Comparison of ENCODE assay signal across 23 cellular contexts in genomic region chr10:43983856-43984271, GRCh38.
"Had no signal": no experiment of that assay in that cellular context is flagged by ENCODE, and none has a peak within 500 bp of the region (broad histone marks: within the 10 kb centered on the region; RNA-seq: fewer than 3 reads in every experiment).

No MANE protein-coding gene starts in this region.

- H3K4me2 ChIP-seq: KMS-11, SK-N-SH had no signal

- H3K9me3 ChIP-seq: SK-N-SH had no signal

- FAIRE-seq: HepG2 had no signal

- ATAC-seq: HepG2, Panc1, PC-3 had no signal

- H3K9ac ChIP-seq: KMS-11, SK-N-SH had no signal

- DNase-seq: IMR-90, Kasumi-1, MM.1S, NCI-H1092 treated with DMSO at 0.1 percent for 48 hours, NCI-H1436, NCI-H187, NCI-H2029, NCI-H2081 treated with DMSO at 0.1 percent for 48 hours, NCI-H2171, NCI-H226, NCI-H446, NCI-H510A, NCI-H524 treated with DMSO at 0.1 percent for 48 hours, NCI-H69, NCI-H774, PC-3, SHP77, SK-N-SH, SW 1271 had no signal

- H3K27ac ChIP-seq: KMS-11, RWPE1 had no signal
